In the genomic region with DNA sequence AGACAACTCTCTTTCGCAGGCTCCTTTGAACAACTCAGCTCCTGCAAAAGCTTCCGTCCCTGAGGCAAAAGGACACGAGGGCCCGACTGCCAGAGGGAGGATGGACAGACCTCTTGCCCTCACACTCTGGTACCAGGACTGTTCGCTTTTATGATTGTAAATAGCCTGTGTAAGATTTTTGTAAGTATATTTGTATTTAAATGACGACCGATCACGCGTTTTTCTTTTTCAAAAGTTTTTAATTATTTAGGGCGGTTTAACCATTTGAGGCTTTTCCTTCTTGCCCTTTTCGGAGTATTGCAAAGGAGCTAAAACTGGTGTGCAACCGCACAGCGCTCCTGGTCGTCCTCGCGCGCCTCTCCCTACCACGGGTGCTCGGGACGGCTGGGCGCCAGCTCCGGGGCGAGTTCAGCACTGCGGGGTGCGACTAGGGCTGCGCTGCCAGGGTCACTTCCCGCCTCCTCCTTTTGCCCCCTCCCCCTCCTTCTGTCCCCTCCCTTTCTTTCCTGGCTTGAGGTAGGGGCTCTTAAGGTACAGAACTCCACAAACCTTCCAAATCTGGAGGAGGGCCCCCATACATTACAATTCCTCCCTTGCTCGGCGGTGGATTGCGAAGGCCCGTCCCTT, we compare ENCODE assay signal across 9 cellular contexts. TPM values are rescaled to one million over a fixed set of nuclear protein-coding genes. Genes with fewer than 3 reads are reported as not detected.
A peak's percentile ranks its signal among the peaks of the same experiment; 100 is the strongest.
DNase-seq lines count a peak whose midpoint lies in the region; ATAC-seq and TF ChIP-seq lines count a peak whose summit lies in the region.
"Had no signal": no experiment of that assay in that cellular context is flagged by ENCODE, and none has a peak within 500 bp of the region (broad histone marks: within the 10 kb centered on the region; RNA-seq: fewer than 3 reads in every experiment).

No MANE protein-coding gene starts in this region.

- H3K9me3 ChIP-seq in PC-3 (ENCODE audit: low read length) (no peaks in the 10 kb centered on the region), gastroesophageal sphincter (no peaks in the 10 kb centered on the region), neuronal stem cell (replicated peaks in 1 of 2; ENCODE audit: control insufficient read depth in 2 of 2, insufficient read depth in 1 of 2, low read depth in 1 of 2, low read length in 2 of 2) (peaks cover 0 to 31% of the 10 kb centered on the region in 2 donors)

- no peaks in the 10 kb centered on the region for H3K9me2 ChIP-seq in PC-3 (replicated peaks; ENCODE audit: low read length)

- no peak overlapping the region for H3K4ac ChIP-seq in neuronal stem cell (ENCODE audit: low read length)

- no peak overlapping the region for H2BK15ac ChIP-seq in neuronal stem cell (ENCODE audit: low read length)

- BruUV-seq in PC-3 (replicated peaks; lab: Mats Ljungman, UMichigan) = TSS peak; percentile 25

- no peak for TF ChIP-seq POLR2A in gastroesophageal sphincter (IDR thresholded peaks at IDR 0.05)

- no peak overlapping the region for H2BK120ac ChIP-seq in neuronal stem cell (ENCODE audit: low read depth, low read length)

- 0 out of 2 replicates have a peak overlapping the region, but pooled peaks have one; percentile 14 for H3K4me2 ChIP-seq in PC-3 (ENCODE audit: low read length)
- H3K4me2 ChIP-seq in neuronal stem cell (ENCODE audit: insufficient read depth, low read length, poor library complexity, severe bottlenecking) = peak overlapping the region; percentile 92

- no peak overlapping the region for H2BK12ac ChIP-seq in neuronal stem cell (ENCODE audit: low read length)

- TF ChIP-seq CTCF in AG09309 (IDR thresholded peaks at IDR 0.05; ENCODE audit: control insufficient read depth, insufficient read depth, low read depth, low read length, missing control alignments) (no peak), PC-3 (conservative IDR thresholded peaks at IDR 0.05; ENCODE audit: low read depth, low read length) (no peak), gastroesophageal sphincter (IDR thresholded peaks at IDR 0.05) (no peak)

- H3K9ac ChIP-seq in PC-3 (ENCODE audit: low read length) (no peak overlapping the region), neuronal stem cell (ENCODE audit: low read depth, low read length, poor library complexity) (peak overlapping the region; percentile 55)

- no peak overlapping the region for H3K23ac ChIP-seq in neuronal stem cell (ENCODE audit: low read depth, low read length, poor library complexity)

- H3K27me3 ChIP-seq in PC-3 (ENCODE audit: low read length) = no peaks in the 10 kb centered on the region
- no peaks in the 10 kb centered on the region for H3K27me3 ChIP-seq in gastroesophageal sphincter
- peaks cover 0 to 35% (median 0%) of the 10 kb centered on the region in 3 experiments for H3K27me3 ChIP-seq in neuronal stem cell (ENCODE audit: control insufficient read depth in 3 of 3, insufficient read depth in 3 of 3, low read depth in 1 of 3, low read length in 3 of 3)

- peaks cover 11% of the 10 kb centered on the region for H3K79me1 ChIP-seq in neuronal stem cell (ENCODE audit: low read depth, low read length)

- 47 to 60% methylated on average over 22 to 27 of the region's 31 CpGs for WGBS in gastroesophageal sphincter (ENCODE audit: low coverage in 1 of 2), 2 donors
- WGBS in neuronal stem cell (ENCODE audit: extremely low coverage in 2 of 2, insufficient read length in 2 of 2, insufficient replicate concordance in 1 of 2), 2 donors = no CpG with 5 or more reads among the region's 31 CpGs

- H3F3A ChIP-seq in PC-3 (ENCODE audit: low read length, unreplicated experiment) = no peaks in the 10 kb centered on the region

- CTCF ChIA-PET in PC-3 (lab: Charles Lee) = no interaction called here

- H3K36me3 ChIP-seq in PC-3 (ENCODE audit: low read depth, low read length) (no peaks in the 10 kb centered on the region), gastroesophageal sphincter (no peaks in the 10 kb centered on the region), neuronal stem cell (replicated peaks in 1 of 2; ENCODE audit: control insufficient read depth in 2 of 2, insufficient read depth in 2 of 2, low read length in 2 of 2) (peaks cover 0 to 43% of the 10 kb centered on the region in 2 donors)

- H3K79me2 ChIP-seq in PC-3 (ENCODE audit: low read length) = no peaks in the 10 kb centered on the region

- DNase-seq in AG09309 (ENCODE audit: low read depth) = no peak
- no peak for DNase-seq in PC-3
- no peak for DNase-seq in neuronal stem cell (ENCODE audit: low spot score)
- no peak for DNase-seq in NCI-H446 (lab: John Stamatoyannopoulos, UW)
- no peak for DNase-seq in stimulated activated CD4-positive, alpha-beta T cell treated with anti-CD3 and anti-CD28 coated beads, Interleukin-4, amount 100 ng/mL, for 1 hour
- DNase-seq in SHP77 treated with DMSO at 0.1 percent for 48 hours (lab: John Stamatoyannopoulos, UW) = no peak
- DNase-seq: stimulated activated naive CD4-positive, alpha-beta T cell had no signal

- no peak for TF ChIP-seq EP300 in gastroesophageal sphincter (IDR thresholded peaks at IDR 0.05)

- H3K4me1 ChIP-seq in PC-3 (ENCODE audit: insufficient read depth, low read length) (peaks cover 10% of the 10 kb centered on the region), gastroesophageal sphincter (peaks cover 0 to 46% (median 16%) of the 10 kb centered on the region in 3 donors), neuronal stem cell (ENCODE audit: control insufficient read depth in 2 of 2, insufficient read depth in 1 of 2, low read depth in 1 of 2, low read length in 2 of 2) (peaks cover 12 to 17% of the 10 kb centered on the region in 2 donors)

- H4K8ac ChIP-seq in neuronal stem cell (ENCODE audit: low read depth, low read length) = no peak overlapping the region

- H3K27ac ChIP-seq in PC-3 (ENCODE audit: low read length) (no peak overlapping the region), gastroesophageal sphincter (peak overlapping the region in 1 of 4 donors; percentile 22), neuronal stem cell (replicated peaks; ENCODE audit: low read length) (no peak overlapping the region)

- POLR2A ChIA-PET in PC-3 (lab: Charles Lee; ENCODE audit: unreplicated experiment) = no interaction called here

- no peaks in the 10 kb centered on the region for H4K20me1 ChIP-seq in PC-3 (ENCODE audit: low read length)

- intact Hi-C loops in PC-3 (cut with micrococcal nuclease) = no loop called here

- H4K91ac ChIP-seq in neuronal stem cell (ENCODE audit: low read depth, low read length, poor library complexity) = no peak overlapping the region

- ATAC-seq in PC-3 (no peak), gastroesophageal sphincter (no peak), GM19324 (IDR thresholded peaks at IDR 0.05; ENCODE audit: low FRiP score, unreplicated experiment) (no peak)

- H3K4me3 ChIP-seq in AG09309 (ENCODE audit: control insufficient read depth, low read depth, low read length) = peak overlapping the region; percentile 67
- H3K4me3 ChIP-seq in PC-3 (ENCODE audit: low read length) = no peak overlapping the region
- peak overlapping the region; percentile 0 to 94 for H3K4me3 ChIP-seq in gastroesophageal sphincter
- peak overlapping the region; percentile 77 to 93 for H3K4me3 ChIP-seq in neuronal stem cell (ENCODE audit: low read length in 2 of 2)

- H3K18ac ChIP-seq in neuronal stem cell (ENCODE audit: low read length) = peak overlapping the region; percentile 87

- peak overlapping the region; percentile 42 for H2BK5ac ChIP-seq in neuronal stem cell (ENCODE audit: low read length)

- no peak overlapping the region for H2AK5ac ChIP-seq in neuronal stem cell (ENCODE audit: low read depth, low read length)

- H3K14ac ChIP-seq in neuronal stem cell (ENCODE audit: low read length) = no peak overlapping the region

- H2AFZ ChIP-seq in PC-3 (ENCODE audit: low read length) = no peak overlapping the region
- H2AFZ ChIP-seq in neuronal stem cell (ENCODE audit: low read length) = no peak overlapping the region

RNA-seq across cellular contexts. Expression of gene FZD1, which starts 2.8 kb away (rescaled TPM):
- 2.7 and 3.1 TPM in 2 replicates for total RNA-seq in PC-3 (2014; rRNA removed)
- total RNA-seq in gastroesophageal sphincter = 10 to 100 TPM; 12.3 to 19.5 (median 17.3) TPM
- polyA plus RNA-seq in neuronal stem cell (2013, experiment 1 of 2) = 14.2 TPM
- polyA plus RNA-seq in neuronal stem cell (2013, experiment 2 of 2) = 14.1 TPM
